In the genomic region with DNA sequence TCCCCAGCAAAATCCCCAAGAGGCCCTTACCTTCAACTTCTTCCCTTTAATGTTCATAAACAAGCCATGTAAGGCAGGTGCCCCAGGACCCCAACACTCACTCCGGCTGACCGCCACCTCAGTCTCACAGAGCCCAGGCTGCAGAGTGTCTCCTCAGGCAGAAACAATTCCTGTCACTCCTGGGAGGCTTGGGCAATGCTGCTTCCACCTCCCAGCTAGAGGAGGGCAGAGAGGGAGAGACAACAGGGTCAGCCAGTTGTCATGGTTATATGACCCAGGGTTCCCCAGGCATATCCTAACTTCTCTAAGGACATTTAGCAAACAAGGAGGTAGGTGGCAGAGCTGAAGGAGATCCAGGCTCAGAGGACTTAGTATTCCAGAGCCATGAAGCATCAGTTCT, we compare ENCODE assay signal across 17 cellular contexts. TPM values are rescaled to one million over a fixed set of nuclear protein-coding genes. Genes with fewer than 3 reads are reported as not detected.
DNase-seq lines count a peak whose midpoint lies in the region; ATAC-seq and TF ChIP-seq lines count a peak whose summit lies in the region.
"Had no signal": no experiment of that assay in that cellular context is flagged by ENCODE, and none has a peak within 500 bp of the region (broad histone marks: within the 10 kb centered on the region; RNA-seq: fewer than 3 reads in every experiment).

Gene PLIN1 (minus strand): TSS at position 147 of the 400 bp plus-strand sequence. CDS start 1,878 bp downstream, outside the sequence.

- DNase-seq in ascending aorta (ENCODE audit: low spot score in 2 of 2) (no peak), left kidney (ENCODE audit: low read depth, low spot score) (peak; percentile 53), transverse colon (no peak), NCI-H510A (lab: John Stamatoyannopoulos, UW) (no peak), islet precursor cell (no peak)
- DNase-seq: activated effector memory CD4-positive, alpha-beta T cell treated with Interleukin-2 at 50 U/mL for 16 hours; C1 segment of cervical spinal cord; DMS79; GOT3; NCI-H1930; NCI-H524 treated with DMSO at 0.1 percent for 48 hours; OCI-M1; posterior cingulate gyrus; SW 1271; WERI-Rb-1 had no signal

- no peak for TF ChIP-seq POLR2A in transverse colon (IDR thresholded peaks at IDR 0.05)

- H3K36me3 ChIP-seq in ascending aorta (peaks cover 11 to 17% of the 10 kb centered on the region in 2 donors), parathyroid adenoma (ENCODE audit: control insufficient read depth, insufficient read depth, low read length) (no peaks in the 10 kb centered on the region), transverse colon (peaks cover 0 to 3% (median 0%) of the 10 kb centered on the region in 4 donors)
- H3K36me3 ChIP-seq: WERI-Rb-1 had no signal

- no peaks in the 10 kb centered on the region for H3K9me3 ChIP-seq in ascending aorta
- no peaks in the 10 kb centered on the region for H3K9me3 ChIP-seq in parathyroid adenoma (ENCODE audit: control insufficient read depth, low read length)
- H3K9me3 ChIP-seq in transverse colon, result no peaks in the 10 kb centered on the region

- peak within 1 kb of the TSS; percentile 20 for H2AFZ ChIP-seq in parathyroid adenoma

- peak within 1 kb of the TSS; percentile 9 for H3K4me2 ChIP-seq in parathyroid adenoma (ENCODE audit: low read length)

- no peaks in the 10 kb centered on the region for H3K79me2 ChIP-seq in parathyroid adenoma

- in situ Hi-C loops in transverse colon (cut with MboI; ENCODE audit: low pct_ligation_motif_present in 1 of 4, low pct_unique_long_range_greater_than_20kb in 1 of 4, low sequenced_read_pairs in 3 of 4), result no loop called here

- TF ChIP-seq CTCF in ascending aorta (IDR thresholded peaks at IDR 0.05) (no peak), parathyroid adenoma (IDR thresholded peaks at IDR 0.05) (no peak), transverse colon (IDR thresholded peaks at IDR 0.05) (no peak)

- WGBS in transverse colon (ENCODE audit: low coverage in 1 of 2), 2 donors, result 91% methylated on average over 2 of the region's 2 CpGs; no CpG with 5 or more reads in 1 of the 2 donors

- H3K9ac ChIP-seq in parathyroid adenoma, result no peak within 1 kb of the TSS

- H3K4me3 ChIP-seq in ascending aorta (no peak within 1 kb of the TSS), parathyroid adenoma (ENCODE audit: low read depth, low read length) (no peak within 1 kb of the TSS), transverse colon (no peak within 1 kb of the TSS)

- H3K27me3 ChIP-seq in ascending aorta (no peaks in the 10 kb centered on the region), parathyroid adenoma (ENCODE audit: control insufficient read depth, insufficient read depth, low read length) (no peaks in the 10 kb centered on the region), transverse colon (no peaks in the 10 kb centered on the region)

- no peak for TF ChIP-seq EP300 in transverse colon (IDR thresholded peaks at IDR 0.05; ENCODE audit: low read depth)

- intact Hi-C loops in ascending aorta (cut with DNase I) (loop anchor here (10.0 kb wide), 1 partner anchor 216 kb away; the partner anchor contains the start of gene AP3S2), transverse colon (cut with DNase I; ENCODE audit: low total_unique reads) (no loop called here)

- ATAC-seq in HG03457 (IDR thresholded peaks at IDR 0.05; ENCODE audit: unreplicated experiment), result no peak

- H3K4me1 ChIP-seq in ascending aorta (peaks cover 0 to 29% of the 10 kb centered on the region in 2 donors), parathyroid adenoma (peaks cover 16% of the 10 kb centered on the region), transverse colon (peaks cover 13 to 24% (median 17%) of the 10 kb centered on the region in 4 donors)

- peak within 1 kb of the TSS; percentile 66 to 82 for H3K27ac ChIP-seq in ascending aorta
- H3K27ac ChIP-seq in parathyroid adenoma, result peak within 1 kb of the TSS; percentile 74
- H3K27ac ChIP-seq in transverse colon, result peak within 1 kb of the TSS; percentile 79 to 80 (median 80)
- H3K27ac ChIP-seq: WERI-Rb-1 had no signal

RNA-seq across cellular contexts. Expression of gene PLIN1, which starts in this region (rescaled TPM):
- total RNA-seq in ascending aorta (39.3 TPM), transverse colon (10 to 100 TPM in 3 of 4 donors, 1 to 10 TPM in 1; 4.6 to 48.3 (median 11.9) TPM)
